ENCODE assay signal across 1 cellular context in the genomic region with DNA sequence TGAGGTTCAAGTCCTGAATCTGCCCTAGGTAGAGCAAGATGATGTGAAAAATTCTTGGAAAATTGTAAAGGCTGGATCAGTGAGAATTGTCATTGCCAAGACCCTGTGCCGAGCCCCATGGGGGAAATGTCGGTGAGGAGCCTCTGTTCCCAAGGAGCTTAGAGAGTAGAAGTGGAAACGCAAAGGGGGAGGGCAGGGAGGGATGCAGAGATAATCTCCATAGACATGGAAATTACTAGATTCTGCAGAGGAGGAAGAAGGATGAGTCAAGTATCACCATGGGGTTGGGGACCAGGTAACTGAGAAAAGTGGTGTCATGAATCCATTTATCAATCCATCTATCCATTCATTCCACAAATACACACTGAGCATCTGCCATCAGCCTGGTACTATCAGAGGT.
TF ChIP-seq lines count a peak whose summit lies in the region.

No MANE protein-coding gene starts in this region.

TF ChIP-seq in A549, 52 proteins besides CTCF, POLR2A, EP300 and RAD21 (continued from another document):
- TF ChIP-seq CEBPB (IDR thresholded peaks at IDR 0.05) (no peak), MAFK (IDR thresholded peaks at IDR 0.05; ENCODE audit: partially characterized antibody) (no peak)
